ENCODE assay signal across 1 cellular context in the genomic region with DNA sequence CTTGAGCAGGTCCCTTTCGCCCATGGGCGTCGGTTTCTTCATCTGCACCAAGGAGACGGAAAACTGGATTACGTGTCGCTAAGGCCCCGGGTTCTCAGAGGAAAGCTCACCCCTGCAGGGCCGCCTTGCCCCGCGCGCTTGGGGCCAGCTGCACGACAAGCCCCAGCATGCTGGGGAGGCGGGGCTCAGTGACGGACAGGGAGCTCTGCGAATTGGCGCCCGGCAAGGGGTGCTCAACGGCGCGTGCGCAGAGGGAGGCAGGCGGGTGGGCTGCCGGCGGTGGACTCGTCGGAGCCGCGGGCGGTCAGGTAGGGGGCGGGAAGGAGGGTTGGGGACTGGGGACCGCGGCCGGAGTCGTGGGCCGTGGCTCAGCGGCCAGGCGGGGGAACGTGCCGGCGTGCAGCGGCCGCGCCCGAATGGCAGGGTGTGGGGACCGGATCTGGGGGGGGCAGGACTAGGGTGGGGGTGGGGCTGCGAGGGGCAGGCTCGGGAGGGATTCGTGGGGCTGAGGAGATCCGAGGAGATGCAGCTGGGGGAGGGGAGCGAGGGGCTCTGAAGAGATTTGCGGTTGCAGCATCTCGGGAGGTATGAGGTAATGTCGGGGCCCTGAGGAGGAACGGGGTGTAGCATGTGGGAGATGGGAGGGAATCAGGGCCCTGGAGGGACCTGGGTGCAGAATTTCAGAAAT.
TF ChIP-seq lines count a peak whose summit lies in the region.

TRIM32 (plus strand) TSS at position 232 of the 688 bp plus-strand sequence. CDS start 10,438 bp downstream, outside the sequence.

TF ChIP-seq in HepG2, 621 proteins besides CTCF, POLR2A, EP300 and RAD21 (continued from another document and continues in another):
- peak; percentile 75 for TF ChIP-seq TFDP2 (CRISPR knock-in tag; IDR thresholded peaks at IDR 0.05)
- 0 out of 2 replicates have a peak, but pooled peaks have one; percentile 29 for TF ChIP-seq ARHGAP35 (CRISPR knock-in tag; IDR thresholded peaks at IDR 0.05; ENCODE audit: borderline replicate concordance)
- TF ChIP-seq, protein P1, sequence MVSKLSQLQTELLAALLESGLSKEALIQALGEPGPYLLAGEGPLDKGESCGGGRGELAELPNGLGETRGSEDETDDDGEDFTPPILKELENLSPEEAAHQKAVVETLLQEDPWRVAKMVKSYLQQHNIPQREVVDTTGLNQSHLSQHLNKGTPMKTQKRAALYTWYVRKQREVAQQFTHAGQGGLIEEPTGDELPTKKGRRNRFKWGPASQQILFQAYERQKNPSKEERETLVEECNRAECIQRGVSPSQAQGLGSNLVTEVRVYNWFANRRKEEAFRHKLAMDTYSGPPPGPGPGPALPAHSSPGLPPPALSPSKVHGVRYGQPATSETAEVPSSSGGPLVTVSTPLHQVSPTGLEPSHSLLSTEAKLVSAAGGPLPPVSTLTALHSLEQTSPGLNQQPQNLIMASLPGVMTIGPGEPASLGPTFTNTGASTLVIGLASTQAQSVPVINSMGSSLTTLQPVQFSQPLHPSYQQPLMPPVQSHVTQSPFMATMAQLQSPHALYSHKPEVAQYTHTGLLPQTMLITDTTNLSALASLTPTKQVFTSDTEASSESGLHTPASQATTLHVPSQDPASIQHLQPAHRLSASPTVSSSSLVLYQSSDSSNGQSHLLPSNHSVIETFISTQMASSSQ (IDR thresholded peaks at IDR 0.05; ENCODE audit: low read depth) = no peak
- TF ChIP-seq, protein P1 (CRISPR knock-in tag; IDR thresholded peaks at IDR 0.05; ENCODE audit: borderline replicate concordance) = no peak
- TF ChIP-seq HBP1 (CRISPR knock-in tag; IDR thresholded peaks at IDR 0.05; ENCODE audit: low read depth) = peak; percentile 55; the same call in 1 of the 2 replicates
- TF ChIP-seq TOPORS (CRISPR knock-in tag; IDR thresholded peaks at IDR 0.05) = no peak
- TF ChIP-seq TSC22D2 (CRISPR knock-in tag; IDR thresholded peaks at IDR 0.05; ENCODE audit: borderline replicate concordance) = peak; percentile 21; the same call in 1 of the 2 replicates
- TF ChIP-seq, protein P2, sequence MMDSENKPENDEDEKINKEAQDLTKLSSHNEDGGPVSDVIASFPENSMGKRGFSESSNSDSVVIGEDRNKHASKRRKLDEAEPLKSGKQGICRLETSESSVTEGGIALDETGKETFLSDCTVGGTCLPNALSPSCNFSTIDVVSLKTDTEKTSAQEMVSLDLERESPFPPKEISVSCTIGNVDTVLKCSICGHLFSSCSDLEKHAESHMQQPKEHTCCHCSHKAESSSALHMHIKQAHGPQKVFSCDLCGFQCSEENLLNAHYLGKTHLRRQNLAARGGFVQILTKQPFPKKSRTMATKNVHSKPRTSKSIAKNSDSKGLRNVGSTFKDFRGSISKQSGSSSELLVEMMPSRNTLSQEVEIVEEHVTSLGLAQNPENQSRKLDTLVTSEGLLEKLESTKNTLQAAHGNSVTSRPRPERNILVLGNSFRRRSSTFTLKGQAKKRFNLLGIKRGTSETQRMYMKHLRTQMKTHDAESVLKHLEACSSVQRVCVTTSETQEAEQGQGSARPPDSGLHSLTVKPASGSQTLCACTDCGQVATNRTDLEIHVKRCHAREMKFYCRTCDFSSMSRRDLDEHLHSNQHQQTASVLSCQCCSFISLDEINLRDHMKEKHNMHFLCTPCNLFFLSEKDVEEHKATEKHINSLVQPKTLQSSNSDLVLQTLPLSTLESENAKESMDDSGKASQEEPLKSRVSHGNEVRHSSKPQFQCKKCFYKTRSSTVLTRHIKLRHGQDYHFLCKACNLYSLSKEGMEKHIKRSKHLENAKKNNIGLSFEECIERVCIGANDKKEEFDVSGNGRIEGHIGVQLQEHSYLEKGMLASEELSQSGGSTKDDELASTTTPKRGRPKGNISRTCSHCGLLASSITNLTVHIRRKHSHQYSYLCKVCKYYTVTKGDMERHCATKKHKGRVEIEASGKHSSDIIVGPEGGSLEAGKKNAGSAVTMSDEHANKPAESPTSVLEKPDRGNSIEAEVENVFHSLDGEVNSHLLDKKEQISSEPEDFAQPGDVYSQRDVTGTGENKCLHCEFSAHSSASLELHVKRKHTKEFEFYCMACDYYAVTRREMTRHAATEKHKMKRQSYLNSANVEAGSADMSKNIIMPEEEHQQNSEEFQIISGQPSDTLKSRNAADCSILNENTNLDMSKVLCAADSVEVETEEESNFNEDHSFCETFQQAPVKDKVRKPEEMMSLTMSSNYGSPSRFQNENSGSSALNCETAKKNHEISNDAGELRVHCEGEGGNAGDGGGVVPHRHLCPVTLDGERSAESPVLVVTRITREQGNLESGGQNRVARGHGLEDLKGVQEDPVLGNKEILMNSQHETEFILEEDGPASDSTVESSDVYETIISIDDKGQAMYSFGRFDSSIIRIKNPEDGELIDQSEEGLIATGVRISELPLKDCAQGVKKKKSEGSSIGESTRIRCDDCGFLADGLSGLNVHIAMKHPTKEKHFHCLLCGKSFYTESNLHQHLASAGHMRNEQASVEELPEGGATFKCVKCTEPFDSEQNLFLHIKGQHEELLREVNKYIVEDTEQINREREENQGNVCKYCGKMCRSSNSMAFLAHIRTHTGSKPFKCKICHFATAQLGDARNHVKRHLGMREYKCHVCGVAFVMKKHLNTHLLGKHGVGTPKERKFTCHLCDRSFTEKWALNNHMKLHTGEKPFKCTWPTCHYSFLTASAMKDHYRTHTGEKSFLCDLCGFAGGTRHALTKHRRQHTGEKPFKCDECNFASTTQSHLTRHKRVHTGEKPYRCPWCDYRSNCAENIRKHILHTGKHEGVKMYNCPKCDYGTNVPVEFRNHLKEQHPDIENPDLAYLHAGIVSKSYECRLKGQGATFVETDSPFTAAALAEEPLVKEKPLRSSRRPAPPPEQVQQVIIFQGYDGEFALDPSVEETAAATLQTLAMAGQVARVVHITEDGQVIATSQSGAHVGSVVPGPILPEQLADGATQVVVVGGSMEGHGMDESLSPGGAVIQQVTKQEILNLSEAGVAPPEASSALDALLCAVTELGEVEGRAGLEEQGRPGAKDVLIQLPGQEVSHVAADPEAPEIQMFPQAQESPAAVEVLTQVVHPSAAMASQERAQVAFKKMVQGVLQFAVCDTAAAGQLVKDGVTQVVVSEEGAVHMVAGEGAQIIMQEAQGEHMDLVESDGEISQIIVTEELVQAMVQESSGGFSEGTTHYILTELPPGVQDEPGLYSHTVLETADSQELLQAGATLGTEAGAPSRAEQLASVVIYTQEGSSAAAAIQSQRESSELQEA (CRISPR knock-in tag; IDR thresholded peaks at IDR 0.05; ENCODE audit: not compliant biosample characterization) = peak; percentile 67
- TF ChIP-seq, protein P3, sequence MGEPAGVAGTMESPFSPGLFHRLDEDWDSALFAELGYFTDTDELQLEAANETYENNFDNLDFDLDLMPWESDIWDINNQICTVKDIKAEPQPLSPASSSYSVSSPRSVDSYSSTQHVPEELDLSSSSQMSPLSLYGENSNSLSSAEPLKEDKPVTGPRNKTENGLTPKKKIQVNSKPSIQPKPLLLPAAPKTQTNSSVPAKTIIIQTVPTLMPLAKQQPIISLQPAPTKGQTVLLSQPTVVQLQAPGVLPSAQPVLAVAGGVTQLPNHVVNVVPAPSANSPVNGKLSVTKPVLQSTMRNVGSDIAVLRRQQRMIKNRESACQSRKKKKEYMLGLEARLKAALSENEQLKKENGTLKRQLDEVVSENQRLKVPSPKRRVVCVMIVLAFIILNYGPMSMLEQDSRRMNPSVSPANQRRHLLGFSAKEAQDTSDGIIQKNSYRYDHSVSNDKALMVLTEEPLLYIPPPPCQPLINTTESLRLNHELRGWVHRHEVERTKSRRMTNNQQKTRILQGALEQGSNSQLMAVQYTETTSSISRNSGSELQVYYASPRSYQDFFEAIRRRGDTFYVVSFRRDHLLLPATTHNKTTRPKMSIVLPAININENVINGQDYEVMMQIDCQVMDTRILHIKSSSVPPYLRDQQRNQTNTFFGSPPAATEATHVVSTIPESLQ (CRISPR knock-in tag; conservative IDR thresholded peaks at IDR 0.05) = no peak
- 0 out of 2 replicates have a peak, but pooled peaks have one; percentile 50 for TF ChIP-seq MYNN (CRISPR knock-in tag; IDR thresholded peaks at IDR 0.05; ENCODE audit: low read depth)
- TF ChIP-seq RNF2 (conservative IDR thresholded peaks at IDR 0.05; ENCODE audit: low read depth) = peak; percentile 36; the same call in 1 of the 2 replicates
- TF ChIP-seq, protein P4, sequence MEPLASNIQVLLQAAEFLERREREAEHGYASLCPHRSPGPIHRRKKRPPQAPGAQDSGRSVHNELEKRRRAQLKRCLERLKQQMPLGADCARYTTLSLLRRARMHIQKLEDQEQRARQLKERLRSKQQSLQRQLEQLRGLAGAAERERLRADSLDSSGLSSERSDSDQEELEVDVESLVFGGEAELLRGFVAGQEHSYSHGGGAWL (CRISPR knock-in tag; IDR thresholded peaks at IDR 0.05) = peak; percentile 57; the same call in 1 of the 2 replicates
- 0 out of 2 replicates have a peak, but pooled peaks have one; percentile 55 for TF ChIP-seq PAX8 (CRISPR knock-in tag; IDR thresholded peaks at IDR 0.05; ENCODE audit: borderline replicate concordance)
- TF ChIP-seq MTA1 (CRISPR knock-in tag; IDR thresholded peaks at IDR 0.05; ENCODE audit: borderline replicate concordance) = 0 out of 2 replicates have a peak, but pooled peaks have one; percentile 39
- TF ChIP-seq NR2C2 (CRISPR knock-in tag; IDR thresholded peaks at IDR 0.05; ENCODE audit: borderline replicate concordance) = 0 out of 2 replicates have a peak, but pooled peaks have one; percentile 23
- peak; percentile 50; the same call in 1 of the 2 replicates for TF ChIP-seq REPIN1 (CRISPR knock-in tag; IDR thresholded peaks at IDR 0.05; ENCODE audit: borderline replicate concordance, low read depth)
- peak; percentile 81 for TF ChIP-seq ZFY (CRISPR knock-in tag; IDR thresholded peaks at IDR 0.05)
- peak; percentile 70 for TF ChIP-seq ZNF788 (CRISPR knock-in tag; IDR thresholded peaks at IDR 0.05; ENCODE audit: borderline replicate concordance)
- peak; percentile 49; the same call in 1 of the 2 replicates for TF ChIP-seq ZBTB26 (CRISPR knock-in tag; IDR thresholded peaks at IDR 0.05; ENCODE audit: borderline replicate concordance)
- peak; percentile 56; the same call in 1 of the 2 replicates for TF ChIP-seq MED1 (CRISPR knock-in tag; IDR thresholded peaks at IDR 0.05)
- no peak for TF ChIP-seq RBAK (CRISPR knock-in tag; IDR thresholded peaks at IDR 0.05)
- TF ChIP-seq RBM39 (IDR thresholded peaks at IDR 0.05; ENCODE audit: low read depth, low read length, poor library complexity, severe bottlenecking) = peak; percentile 50
- no peak for TF ChIP-seq ZNF691 (CRISPR knock-in tag; IDR thresholded peaks at IDR 0.05; ENCODE audit: borderline replicate concordance, low read depth)
- peak; percentile 84 for TF ChIP-seq PHF8 (CRISPR knock-in tag; IDR thresholded peaks at IDR 0.05)
- TF ChIP-seq, protein P5, sequence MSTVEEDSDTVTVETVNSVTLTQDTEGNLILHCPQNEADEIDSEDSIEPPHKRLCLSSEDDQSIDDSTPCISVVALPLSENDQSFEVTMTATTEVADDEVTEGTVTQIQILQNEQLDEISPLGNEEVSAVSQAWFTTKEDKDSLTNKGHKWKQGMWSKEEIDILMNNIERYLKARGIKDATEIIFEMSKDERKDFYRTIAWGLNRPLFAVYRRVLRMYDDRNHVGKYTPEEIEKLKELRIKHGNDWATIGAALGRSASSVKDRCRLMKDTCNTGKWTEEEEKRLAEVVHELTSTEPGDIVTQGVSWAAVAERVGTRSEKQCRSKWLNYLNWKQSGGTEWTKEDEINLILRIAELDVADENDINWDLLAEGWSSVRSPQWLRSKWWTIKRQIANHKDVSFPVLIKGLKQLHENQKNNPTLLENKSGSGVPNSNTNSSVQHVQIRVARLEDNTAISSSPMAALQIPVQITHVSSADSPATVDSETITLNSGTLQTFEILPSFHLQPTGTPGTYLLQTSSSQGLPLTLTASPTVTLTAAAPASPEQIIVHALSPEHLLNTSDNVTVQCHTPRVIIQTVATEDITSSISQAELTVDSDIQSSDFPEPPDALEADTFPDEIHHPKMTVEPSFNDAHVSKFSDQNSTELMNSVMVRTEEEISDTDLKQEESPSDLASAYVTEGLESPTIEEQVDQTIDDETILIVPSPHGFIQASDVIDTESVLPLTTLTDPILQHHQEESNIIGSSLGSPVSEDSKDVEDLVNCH (CRISPR knock-in tag; IDR thresholded peaks at IDR 0.05) = 0 out of 2 replicates have a peak, but pooled peaks have one; percentile 64
